23 cellular contexts compared by ENCODE assay signal in genomic region chr2:23561088-23561487, GRCh38.
DNase-seq lines count a peak whose midpoint lies in the region; TF ChIP-seq lines count a peak whose summit lies in the region.
"Had no signal": no experiment of that assay in that cellular context is flagged by ENCODE, and none has a peak within 500 bp of the region (broad histone marks: within the 10 kb centered on the region; RNA-seq: fewer than 3 reads in every experiment).

No MANE protein-coding gene starts in this region.

- no peak overlapping the region for H3K9ac ChIP-seq in GM23248
- H3K9ac ChIP-seq: BLaER1 had no signal

- H3K9me2 ChIP-seq in GM23248 (ENCODE audit: insufficient read depth) = no peaks in the 10 kb centered on the region

- H3K4me1 ChIP-seq in GM23248 (ENCODE audit: insufficient read depth) (peaks cover 14% of the 10 kb centered on the region), left ventricle myocardium inferior (peaks cover 30% of the 10 kb centered on the region)

- H3K27me3 ChIP-seq in GM23248 (replicated peaks; ENCODE audit: insufficient read depth) (no peaks in the 10 kb centered on the region), left ventricle myocardium inferior (ENCODE audit: low read depth) (no peaks in the 10 kb centered on the region)
- H3K27me3 ChIP-seq: BLaER1, foreskin keratinocyte, hepatocyte had no signal

- intact Hi-C loops in left ventricle myocardium inferior (cut with micrococcal nuclease) (no loop called here), posterior vena cava (cut with DNase I) (loop anchor here in 1 of 2 donors (5.0 kb wide), 1 partner anchor 36 kb away; no protein-coding TSS in a partner anchor)

- H3K4me3 ChIP-seq in GM23248 (no peak overlapping the region), astrocyte of the spinal cord (ENCODE audit: low read depth, low read length) (no peak overlapping the region), left ventricle myocardium inferior (no peak overlapping the region)
- H3K4me3 ChIP-seq: BLaER1, GM12878, hepatocyte, prostate gland had no signal

- H3K27ac ChIP-seq in GM23248 (no peak overlapping the region), left ventricle myocardium inferior (replicated peaks) (peak overlapping the region; percentile 16)
- H3K27ac ChIP-seq: BLaER1, foreskin keratinocyte, hepatocyte, prostate gland had no signal

- no peaks in the 10 kb centered on the region; the same call in 1 of the 2 replicates for H3F3A ChIP-seq in GM23248 (ENCODE audit: insufficient read depth)

- H3K4me2 ChIP-seq in GM23248 (ENCODE audit: unreplicated experiment) = no peak overlapping the region
- H3K4me2 ChIP-seq: BLaER1, hepatocyte had no signal

- DNase-seq in GM23248 = peak; percentile 52
- DNase-seq in astrocyte of the spinal cord (ENCODE audit: low read depth, low spot score) = peak; percentile 40
- DNase-seq in left ventricle myocardium inferior = no peak
- peak; percentile 89 for DNase-seq in posterior vena cava (ENCODE audit: low spot score)
- no peak for DNase-seq in cerebellar cortex (ENCODE audit: low spot score)
- no peak for DNase-seq in NCI-H510A treated with DMSO at 0.1 percent for 48 hours (lab: John Stamatoyannopoulos, UW)
- DNase-seq in D341Med (ENCODE audit: low spot score) = no peak
- DNase-seq in activated effector memory CD4-positive, alpha-beta T cell treated with anti-CD3 and anti-CD28 coated beads, Interleukin-2, amount 50 U/mL, for 16 hours = no peak
- DNase-seq: activated CD4-positive, alpha-beta T cell treated with anti-CD3 and anti-CD28 coated beads for 36 hours; activated CD8-positive, alpha-beta memory T cell treated with anti-CD3 and anti-CD28 coated beads for 24 hours; activated naive CD4-positive, alpha-beta T cell treated with anti-CD3 and anti-CD28 coated beads for 36 hours; activated T-cell treated with anti-CD3 and anti-CD28 coated beads, Interleukin-2, amount 50 U/mL, for 4 hours; amniotic stem cell; COR-L47; foreskin keratinocyte; H7; NCI-H1694; NCI-H748 treated with DMSO at 0.1 percent for 48 hours; stimulated activated CD4-positive, alpha-beta T cell treated with anti-CD3 and anti-CD28 coated beads, Interleukin-1b, Interleukin-23, amount 100 ng/mL, for 48 hours had no signal

- no peaks in the 10 kb centered on the region for H4K20me1 ChIP-seq in GM23248 (ENCODE audit: insufficient read depth)
- H4K20me1 ChIP-seq: BLaER1 had no signal

- H3K9me3 ChIP-seq in GM23248 (ENCODE audit: low read depth) (no peaks in the 10 kb centered on the region), left ventricle myocardium inferior (replicated peaks) (no peaks in the 10 kb centered on the region)
- H3K9me3 ChIP-seq: BLaER1, prostate gland had no signal

- no peaks in the 10 kb centered on the region for H3K36me3 ChIP-seq in GM23248 (ENCODE audit: low read depth)
- H3K36me3 ChIP-seq in left ventricle myocardium inferior = no peaks in the 10 kb centered on the region
- H3K36me3 ChIP-seq: BLaER1, prostate gland had no signal

- 96 to 97% methylated on average over 7 of the region's 7 CpGs for WGBS in GM23248 (ENCODE audit: low coverage in 1 of 2, low lambda C conversion rate in 2 of 2, missing lambda C conversion rate in 2 of 2), 2 experiments

- in situ Hi-C loops in GM23248 (cut with MboI) (no loop called here), astrocyte of the spinal cord (cut with HindIII; ENCODE audit: low sequenced_read_pairs) (no loop called here)

- no peaks in the 10 kb centered on the region for H3K79me2 ChIP-seq in GM23248 (ENCODE audit: insufficient read depth)
- H3K79me2 ChIP-seq: hepatocyte had no signal

- H2AFZ ChIP-seq in GM23248 = no peak overlapping the region
- H2AFZ ChIP-seq: hepatocyte had no signal

- TF ChIP-seq CTCF in astrocyte of the spinal cord (IDR thresholded peaks at IDR 0.05; ENCODE audit: low read depth, low read length) = no peak
- TF ChIP-seq CTCF in left ventricle myocardium inferior (IDR thresholded peaks at IDR 0.05; ENCODE audit: borderline replicate concordance) = no peak

Comparison
In these comparisons a context has a peak if more than half of its experiments do, and no peak if none do; other contexts are left out.
1. DNase-seq: peak in GM23248 (single experiment), astrocyte of the spinal cord (single experiment) and posterior vena cava (single experiment); none in left ventricle myocardium inferior (single experiment), cerebellar cortex (single experiment), NCI-H510A treated with DMSO at 0.1 percent for 48 hours (single experiment), D341Med (single experiment) and activated effector memory CD4-positive, alpha-beta T cell treated with anti-CD3 and anti-CD28 coated beads, Interleukin-2, amount 50 U/mL, for 16 hours (single experiment).